7 cellular contexts compared by ENCODE assay signal in genomic region chr17:47066841-47067682, GRCh38.
DNase-seq lines count a peak whose midpoint lies in the region; ATAC-seq, FAIRE-seq and TF ChIP-seq lines count a peak whose summit lies in the region.

No MANE protein-coding gene starts in this region.

- no peaks in the 10 kb centered on the region for H3K4me1 ChIP-seq in kidney (ENCODE audit: control insufficient read depth in 1 of 2, insufficient read depth in 1 of 2, low read depth in 1 of 2, low read length in 2 of 2)

- H3K4me3 ChIP-seq in kidney (ENCODE audit: low read length in 2 of 2) = peak overlapping the region; percentile 89 to 94

- no peak for FAIRE-seq in kidney (lab: Jason Lieb, UNC)

- no peaks in the 10 kb centered on the region for H3K36me3 ChIP-seq in kidney (ENCODE audit: control insufficient read depth in 1 of 2, insufficient read depth in 2 of 2, low read length in 2 of 2)

- ATAC-seq in GM18511 (IDR thresholded peaks at IDR 0.05; ENCODE audit: unreplicated experiment) (peak; percentile 82), HG03196 (IDR thresholded peaks at IDR 0.05; ENCODE audit: unreplicated experiment) (peak; percentile 77)

- peak; percentile 29 for TF ChIP-seq CTCF in kidney (IDR thresholded peaks at IDR 0.05; ENCODE audit: borderline replicate concordance, extremely low read depth, insufficient read depth)

- intact Hi-C loops in kidney (cut with DNase I) = no loop called here

- peak overlapping the region; percentile 84 to 90 for H3K27ac ChIP-seq in kidney (ENCODE audit: low read depth in 2 of 2, low read length in 2 of 2)

- H3K9me3 ChIP-seq in kidney (ENCODE audit: control insufficient read depth in 1 of 2, low read length in 2 of 2) = no peaks in the 10 kb centered on the region

- DNase-seq in NCI-H460 (ENCODE audit: extremely low read depth, low read depth) = peak; percentile 89
- DNase-seq in activated CD4-positive, CD25-positive, alpha-beta regulatory T cell treated with anti-CD3 and anti-CD28 coated beads, Interleukin-2, amount 50 U/mL, for 72 hours = peak; percentile 48
- peak; percentile 91 for DNase-seq in cerebellum (ENCODE audit: low spot score)
- DNase-seq in kidney = peak; percentile 89
- peak; percentile 33 to 54 for DNase-seq in stimulated activated CD4-positive, alpha-beta T cell treated with anti-CD3 and anti-CD28 coated beads, Interleukin-15, amount 100 ng/mL, for 1 hour (ENCODE audit: low read depth in 1 of 2, low spot score in 1 of 2)

- H3K9ac ChIP-seq in kidney (ENCODE audit: low read length in 2 of 2) = peak overlapping the region; percentile 81 to 91

Comparison
In these comparisons a context has a peak if more than half of its experiments do, and no peak if none do; other contexts are left out.
1. Peak in every context shown above with its lines: DNase-seq, ATAC-seq, H3K4me3 ChIP-seq and H3K27ac ChIP-seq.